33 cellular contexts compared by ENCODE assay signal in genomic region chr9:20770947-20771346, GRCh38.
"Had no signal": no experiment of that assay in that cellular context is flagged by ENCODE, and none has a peak within 500 bp of the region (broad histone marks: within the 10 kb centered on the region; RNA-seq: fewer than 3 reads in every experiment).

No MANE protein-coding gene starts in this region.

- ATAC-seq: activated CD4-positive, alpha-beta T cell treated with anti-CD3 and anti-CD28 coated beads for 36 hours; activated CD8-positive, alpha-beta memory T cell treated with anti-CD3 and anti-CD28 coated beads, Interleukin-2, amount 10 ng/mL, durations not matched to agents 7 days and 5 days; activated CD8-positive, alpha-beta T cell treated with anti-CD3 and anti-CD28 coated beads, Interleukin-2, amount 10 ng/mL, durations not matched to agents 7 days and 5 days; activated naive CD4-positive, alpha-beta T cell treated with anti-CD3 and anti-CD28 coated beads, Interleukin-2, amount 50 U/mL, for 72 hours; effector memory CD8-positive, alpha-beta T cell; foreskin keratinocyte; gastrocnemius medialis; T-helper 17 cell had no signal

- H3K4me3 ChIP-seq: ascending aorta, esophagus muscularis mucosa, gastrocnemius medialis had no signal

- H3K9me3 ChIP-seq: ascending aorta, esophagus muscularis mucosa, gastrocnemius medialis had no signal

- H3K4me1 Mint-ChIP-seq: activated CD4-positive, alpha-beta T cell treated with anti-CD3 and anti-CD28 coated beads for 36 hours; activated CD4-positive, alpha-beta T cell treated with anti-CD3 and anti-CD28 coated beads, Interleukin-2, amount 10 ng/mL, durations not matched to agents 24 days and 14 days; activated CD8-positive, alpha-beta memory T cell treated with anti-CD3 and anti-CD28 coated beads, Interleukin-2, amount 10 ng/mL, durations not matched to agents 7 days and 5 days; activated naive CD4-positive, alpha-beta T cell treated with anti-CD3 and anti-CD28 coated beads, Interleukin-2, amount 10 ng/mL, durations not matched to agents 7 days and 5 days; brain had no signal

- H3K27ac ChIP-seq: ascending aorta, esophagus muscularis mucosa, foreskin keratinocyte, gastrocnemius medialis had no signal

- H3K9me3 Mint-ChIP-seq: activated CD4-positive, alpha-beta T cell treated with anti-CD3 and anti-CD28 coated beads, Interleukin-2, amount 10 ng/mL, durations not matched to agents 24 days and 14 days; T-helper 2 cell treated with Interferon-gamma antibody and Interleukin-4, amounts not matched to agents 5 μg/mL and 100 μg/mL, for 36 hours had no signal

- H3K4me3 Mint-ChIP-seq: activated CD4-positive, alpha-beta memory T cell treated with anti-CD3 and anti-CD28 coated beads for 36 hours; activated CD4-positive, alpha-beta T cell treated with anti-CD3 and anti-CD28 coated beads for 36 hours; activated CD4-positive, alpha-beta T cell treated with anti-CD3 and anti-CD28 coated beads, Interleukin-2, amount 10 ng/mL, durations not matched to agents 24 days and 14 days; activated CD8-positive, alpha-beta memory T cell treated with anti-CD3 and anti-CD28 coated beads, Interleukin-2, amount 10 ng/mL, durations not matched to agents 7 days and 5 days; activated CD8-positive, alpha-beta T cell treated with anti-CD3 and anti-CD28 coated beads, Interleukin-2, amount 10 ng/mL, durations not matched to agents 7 days and 5 days; activated naive CD4-positive, alpha-beta T cell treated with anti-CD3 and anti-CD28 coated beads, Interleukin-2, amount 10 ng/mL, durations not matched to agents 7 days and 5 days; activated naive CD8-positive, alpha-beta T cell treated with anti-CD3 and anti-CD28 coated beads, Interleukin-2, amount 10 ng/mL, durations not matched to agents 7 days and 5 days; brain; effector memory CD8-positive, alpha-beta T cell; T-helper 17 cell; T-helper 2 cell treated with Interferon-gamma antibody and Interleukin-4, amounts not matched to agents 5 μg/mL and 100 μg/mL, for 36 hours had no signal

- DNase-seq: activated CD4-positive, alpha-beta memory T cell treated with anti-CD3 and anti-CD28 coated beads for 36 hours; activated CD4-positive, alpha-beta T cell treated with anti-CD3 and anti-CD28 coated beads for 36 hours; activated CD4-positive, alpha-beta T cell treated with anti-CD3 and anti-CD28 coated beads, Interleukin-2, amount 10 ng/mL, durations not matched to agents 24 days and 14 days; activated CD4-positive, CD25-positive, alpha-beta regulatory T cell; activated CD4-positive, CD25-positive, alpha-beta regulatory T cell treated with anti-CD3 and anti-CD28 coated beads, Interleukin-2, amount 50 U/mL, for 72 hours; activated CD8-positive, alpha-beta memory T cell treated with anti-CD3 and anti-CD28 coated beads, Interleukin-2, amount 10 ng/mL, durations not matched to agents 7 days and 5 days; activated CD8-positive, alpha-beta memory T cell treated with anti-CD3 and anti-CD28 coated beads, Interleukin-2, amount 50 U/mL, for 4 hours; activated CD8-positive, alpha-beta T cell treated with anti-CD3 and anti-CD28 coated beads, Interleukin-2, amount 10 ng/mL, durations not matched to agents 7 days and 5 days; activated gamma-delta T cell; activated naive CD4-positive, alpha-beta T cell; activated naive CD4-positive, alpha-beta T cell treated with anti-CD3 and anti-CD28 coated beads, Interleukin-2, amount 10 ng/mL, durations not matched to agents 7 days and 5 days; activated naive CD8-positive, alpha-beta T cell treated with anti-CD3 and anti-CD28 coated beads, Interleukin-2, amount 10 ng/mL, durations not matched to agents 7 days and 5 days; activated T-cell treated with anti-CD3 and anti-CD28 coated beads, Interleukin-2, amount 50 U/mL, for 1 hour; activated T-cell treated with anti-CD3 and anti-CD28 coated beads, Interleukin-2, amount 50 U/mL, for 48 hours; caudate nucleus; cortex of kidney; dermis blood vessel endothelial cell; effector CD4-positive, alpha-beta T cell; effector memory CD8-positive, alpha-beta T cell; foreskin keratinocyte; gastrocnemius medialis; glutamatergic neuron; T-helper 1 cell; T-helper 17 cell; T1000 had no signal

- H3K4me1 ChIP-seq: ascending aorta, esophagus muscularis mucosa, foreskin keratinocyte, gastrocnemius medialis had no signal

- H3K27ac Mint-ChIP-seq: activated CD4-positive, alpha-beta memory T cell treated with anti-CD3 and anti-CD28 coated beads for 36 hours; activated CD4-positive, alpha-beta T cell treated with anti-CD3 and anti-CD28 coated beads for 36 hours; activated CD4-positive, alpha-beta T cell treated with anti-CD3 and anti-CD28 coated beads, Interleukin-2, amount 10 ng/mL, durations not matched to agents 24 days and 14 days; activated CD8-positive, alpha-beta memory T cell treated with anti-CD3 and anti-CD28 coated beads, Interleukin-2, amount 10 ng/mL, durations not matched to agents 7 days and 5 days; activated CD8-positive, alpha-beta T cell treated with anti-CD3 and anti-CD28 coated beads, Interleukin-2, amount 10 ng/mL, durations not matched to agents 7 days and 5 days; activated naive CD4-positive, alpha-beta T cell treated with anti-CD3 and anti-CD28 coated beads, Interleukin-2, amount 10 ng/mL, durations not matched to agents 7 days and 5 days; activated naive CD8-positive, alpha-beta T cell treated with anti-CD3 and anti-CD28 coated beads, Interleukin-2, amount 10 ng/mL, durations not matched to agents 7 days and 5 days; brain; effector memory CD8-positive, alpha-beta T cell; T-helper 17 cell; T-helper 2 cell treated with Interferon-gamma antibody and Interleukin-4, amounts not matched to agents 5 μg/mL and 100 μg/mL, for 36 hours had no signal

- H3K27me3 Mint-ChIP-seq: activated CD4-positive, alpha-beta memory T cell treated with anti-CD3 and anti-CD28 coated beads for 36 hours; activated CD4-positive, alpha-beta T cell treated with anti-CD3 and anti-CD28 coated beads for 36 hours; activated CD4-positive, alpha-beta T cell treated with anti-CD3 and anti-CD28 coated beads, Interleukin-2, amount 10 ng/mL, durations not matched to agents 24 days and 14 days; activated CD8-positive, alpha-beta memory T cell treated with anti-CD3 and anti-CD28 coated beads, Interleukin-2, amount 10 ng/mL, durations not matched to agents 7 days and 5 days; activated naive CD4-positive, alpha-beta T cell treated with anti-CD3 and anti-CD28 coated beads, Interleukin-2, amount 10 ng/mL, durations not matched to agents 7 days and 5 days; activated naive CD8-positive, alpha-beta T cell treated with anti-CD3 and anti-CD28 coated beads, Interleukin-2, amount 10 ng/mL, durations not matched to agents 7 days and 5 days; brain; effector memory CD8-positive, alpha-beta T cell; T-helper 17 cell had no signal

- FAIRE-seq: bronchial epithelial cell, colon, endometrium had no signal

- H3K27me3 ChIP-seq: ascending aorta, esophagus muscularis mucosa, foreskin keratinocyte, gastrocnemius medialis had no signal
